Comparison of ENCODE assay signal across 25 cellular contexts in genomic region chr1:117068580-117068979, GRCh38.
"Had no signal": no experiment of that assay in that cellular context is flagged by ENCODE, and none has a peak within 500 bp of the region (broad histone marks: within the 10 kb centered on the region; RNA-seq: fewer than 3 reads in every experiment).

No MANE protein-coding gene starts in this region.

- H3K27ac ChIP-seq: adrenal gland, body of pancreas, breast epithelium, Peyer's patch, SJSA1, VCaP had no signal

- H3K27me3 ChIP-seq: adrenal gland, body of pancreas, breast epithelium, Peyer's patch, SJSA1 had no signal

- H3K4me1 ChIP-seq: adrenal gland, body of pancreas, breast epithelium, Peyer's patch had no signal

- H3K4me3 ChIP-seq: adrenal gland, body of pancreas, breast epithelium, Peyer's patch, SJSA1 had no signal

- H3K27ac Mint-ChIP-seq: activated B cell treated with CpG ODN at 0.5 μM for 24 hours; activated CD4-positive, alpha-beta memory T cell treated with anti-CD3 and anti-CD28 coated beads for 36 hours; activated naive CD4-positive, alpha-beta T cell treated with anti-CD3 and anti-CD28 coated beads for 36 hours; activated naive CD4-positive, alpha-beta T cell treated with anti-CD3 and anti-CD28 coated beads, Interleukin-2, amount 50 U/mL, for 72 hours; T-cell; T-helper 17 cell had no signal

- DNase-seq: activated B cell treated with CpG ODN at 0.5 μM for 24 hours; activated CD4-positive, alpha-beta memory T cell treated with anti-CD3 and anti-CD28 coated beads for 36 hours; activated CD4-positive, alpha-beta T cell treated with anti-CD3 and anti-CD28 coated beads, Interleukin-2, amount 50 U/mL, for 1 hour; activated CD4-positive, CD25-positive, alpha-beta regulatory T cell treated with anti-CD3 and anti-CD28 coated beads, Interleukin-2, amount 50 U/mL, for 72 hours; activated CD8-positive, alpha-beta memory T cell treated with anti-CD3 and anti-CD28 coated beads, Interleukin-2, amount 50 U/mL, for 4 hours; activated gamma-delta T cell treated with Interleukin-2 at 50 U/mL for 16 hours; activated naive CD4-positive, alpha-beta T cell treated with anti-CD3 and anti-CD28 coated beads for 36 hours; activated T-cell treated with anti-CD3 and anti-CD28 coated beads for 4 hours; adrenal gland; body of pancreas; NCI-H1417 treated with DMSO at 0.1 percent for 48 hours; NCI-H524 treated with DMSO at 0.1 percent for 48 hours; PC-3; Peyer's patch; RPMI8226; SHP77 treated with DMSO at 0.1 percent for 48 hours; T-helper 17 cell had no signal

- H3K27me3 Mint-ChIP-seq: activated B cell treated with CpG ODN at 0.5 μM for 24 hours; activated CD4-positive, alpha-beta memory T cell treated with anti-CD3 and anti-CD28 coated beads for 36 hours; T-cell; T-helper 17 cell had no signal

- H3K9me3 Mint-ChIP-seq: activated B cell treated with CpG ODN at 0.5 μM for 24 hours; activated CD4-positive, alpha-beta memory T cell treated with anti-CD3 and anti-CD28 coated beads for 36 hours; activated naive CD4-positive, alpha-beta T cell treated with anti-CD3 and anti-CD28 coated beads for 36 hours; activated naive CD4-positive, alpha-beta T cell treated with anti-CD3 and anti-CD28 coated beads, Interleukin-2, amount 50 U/mL, for 72 hours; activated T-cell treated with anti-CD3 and anti-CD28 coated beads, Interleukin-2, amount 50 U/mL, for 4 hours; activated T-helper 1 cell treated with anti-CD3 and anti-CD28 coated beads, Interleukin-12 subunit alpha, Interleukin-12 subunit beta, Interleukin-2, Interleukin-4 antibody, amounts not matched to agents 30 ng/mL and 10 ng/mL and 1 ng/mL, durations not matched to agents 14 hours and 24 hours and 36 hours; T-cell had no signal

- H3K9me3 ChIP-seq: adrenal gland, body of pancreas, breast epithelium, Peyer's patch, SJSA1 had no signal

- FAIRE-seq: astrocyte had no signal

- H3K4me3 Mint-ChIP-seq: activated B cell treated with CpG ODN at 0.5 μM for 24 hours; activated CD4-positive, alpha-beta memory T cell treated with anti-CD3 and anti-CD28 coated beads for 36 hours; activated naive CD4-positive, alpha-beta T cell treated with anti-CD3 and anti-CD28 coated beads for 36 hours; activated T-cell treated with anti-CD3 and anti-CD28 coated beads, Interleukin-2, amount 50 U/mL, for 4 hours; activated T-helper 1 cell treated with anti-CD3 and anti-CD28 coated beads, Interleukin-12 subunit alpha, Interleukin-12 subunit beta, Interleukin-2, Interleukin-4 antibody, amounts not matched to agents 30 ng/mL and 10 ng/mL and 1 ng/mL, durations not matched to agents 14 hours and 24 hours and 36 hours; T-cell; T-helper 17 cell had no signal

- H3K36me3 ChIP-seq: adrenal gland, breast epithelium, Peyer's patch had no signal
